In genomic region chrX:143318857-143319256, GRCh38 we compare ENCODE assay signal across 7 cellular contexts.
DNase-seq lines count a peak whose midpoint lies in the region; ATAC-seq, FAIRE-seq and TF ChIP-seq lines count a peak whose summit lies in the region.
"Not testable (repeated sequence)": the region's sequence is repeated elsewhere in the genome, so short reads cannot be mapped to it uniquely, and the experiment has no call there.

No MANE protein-coding gene starts in this region.

- peak; percentile 98 for ATAC-seq in left colon

- not testable (repeated sequence) for H3K27ac Mint-ChIP-seq in chondrocyte (ENCODE audit: unreplicated experiment)

- not testable (repeated sequence) for H3K4me3 Mint-ChIP-seq in chondrocyte (ENCODE audit: unreplicated experiment)

- H3K36me3 ChIP-seq in small intestine (ENCODE audit: control insufficient read depth in 2 of 2, insufficient read depth in 2 of 2, low read length in 2 of 2): not testable (repeated sequence)

- H3K4me3 ChIP-seq in small intestine (ENCODE audit: low read depth in 1 of 2, low read length in 2 of 2): not testable (repeated sequence)

- H3K27me3 Mint-ChIP-seq in chondrocyte (ENCODE audit: low read depth): not testable (repeated sequence)

- peaks cover 52% of the 10 kb centered on the region for H3K9me3 Mint-ChIP-seq in chondrocyte (ENCODE audit: low read depth)

- not testable (repeated sequence) for H3K36me3 Mint-ChIP-seq in chondrocyte (ENCODE audit: low read depth)

- WGBS in small intestine, 3 donors: 19 to 53% (median 38%) methylated on average over 2 of the region's 2 CpGs

- FAIRE-seq in small intestine (lab: Jason Lieb, UNC): not testable (repeated sequence)

- not testable (repeated sequence) for H3K27ac ChIP-seq in small intestine (ENCODE audit: low read depth in 1 of 2, low read length in 1 of 2)

- DNase-seq in DMS53 (lab: John Stamatoyannopoulos, UW) (peak; percentile 38), NCI-H345 (lab: John Stamatoyannopoulos, UW) (peak; percentile 8), NCI-H524 treated with DMSO at 0.1 percent for 48 hours (lab: John Stamatoyannopoulos, UW) (peak; percentile 47), NCI-H82 (lab: John Stamatoyannopoulos, UW) (peak; percentile 53), chondrocyte (ENCODE audit: low spot score) (peak; percentile 35), left colon (peak; percentile 29 to 44), small intestine (peak; percentile 19)

- H3K4me1 Mint-ChIP-seq in chondrocyte (ENCODE audit: low read depth): not testable (repeated sequence)

- H3K4me1 ChIP-seq in small intestine (ENCODE audit: control insufficient read depth in 2 of 2, insufficient read depth in 1 of 2, low read depth in 1 of 2, low read length in 1 of 2): not testable (repeated sequence)

- intact Hi-C loops in left colon (cut with DNase I, micrococcal nuclease): not testable (repeated sequence)

- not testable (repeated sequence) for TF ChIP-seq CTCF in chondrocyte (IDR thresholded peaks at IDR 0.05)

- not testable (repeated sequence) for H3K27me3 ChIP-seq in small intestine (ENCODE audit: control insufficient read depth in 2 of 2, insufficient read depth in 2 of 2, low read length in 2 of 2)

- not testable (repeated sequence) for H3K9me3 ChIP-seq in small intestine (ENCODE audit: control insufficient read depth, low read depth)
